Comparison of ENCODE assay signal across 8 cellular contexts in the genomic region with DNA sequence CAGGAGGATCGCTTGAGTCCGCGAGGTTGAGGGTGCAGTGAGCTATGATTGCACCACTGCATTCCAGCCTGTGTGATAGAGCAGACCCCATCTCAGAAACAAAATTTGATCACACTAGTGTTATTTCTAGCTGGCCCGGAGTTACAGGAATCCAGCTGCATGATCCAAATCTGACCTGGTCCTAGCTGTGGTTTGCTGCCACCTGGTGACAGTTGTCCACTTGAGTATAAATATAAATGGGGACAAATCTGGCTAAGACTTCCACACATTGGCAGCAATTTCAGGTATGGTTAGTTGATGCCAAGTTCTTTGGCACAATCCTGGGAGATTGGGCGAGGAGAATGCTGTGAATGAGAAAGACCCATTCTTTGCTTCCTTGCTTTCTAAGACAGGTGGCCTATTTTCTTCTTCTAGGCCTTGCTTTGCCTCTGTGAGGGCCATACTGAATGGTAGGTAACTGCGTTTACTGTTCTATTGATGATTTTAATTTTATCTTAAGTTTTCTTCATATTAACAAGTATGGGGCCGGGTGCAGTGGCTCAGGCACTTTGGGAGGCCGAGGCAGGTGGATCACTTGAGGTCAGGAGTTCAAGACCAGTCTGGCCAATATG. TPM values are rescaled to one million over a fixed set of nuclear protein-coding genes. Genes with fewer than 3 reads are reported as not detected.
DNase-seq lines count a peak whose midpoint lies in the region; ATAC-seq and TF ChIP-seq lines count a peak whose summit lies in the region.

No MANE protein-coding gene starts in this region.

- DNase-seq in NCI-H748 (lab: John Stamatoyannopoulos, UW; ENCODE audit: unreplicated experiment): peak; percentile 41
- DNase-seq in NCI-H748 treated with DMSO at 0.1 percent for 48 hours (lab: John Stamatoyannopoulos, UW): no peak
- peak; percentile 17 for DNase-seq in NCI-H526 treated with DMSO at 0.1 percent for 48 hours (lab: John Stamatoyannopoulos, UW)
- DNase-seq in activated T-cell treated with anti-CD3 and anti-CD28 coated beads, Interleukin-2, amount 50 U/mL, for 48 hours: peak; percentile 42 to 47
- peak; percentile 63 for DNase-seq in fibroblast of peridontal ligament (ENCODE audit: extremely low read depth)
- peak; percentile 44 for DNase-seq in natural killer cell
- peak; percentile 82 for DNase-seq in testis
- DNase-seq in activated T-helper 2 cell treated with anti-CD3 and anti-CD28 coated beads, Interferon-gamma antibody, Interleukin-2, Interleukin-4, amounts not matched to agents 10 μg/mL and 5 μg/mL and 100 μg/mL, durations not matched to agents 14 hours and 24 hours and 36 hours (ENCODE audit: low spot score): no peak

- TF ChIP-seq CTCF in natural killer cell (IDR thresholded peaks at IDR 0.05): peak; percentile 52
- peak; percentile 39 to 63 (median 41) for TF ChIP-seq CTCF in testis (IDR thresholded peaks at IDR 0.05)

- H3K4me3 Mint-ChIP-seq in natural killer cell: no peak overlapping the region
- no peak overlapping the region for H3K4me3 Mint-ChIP-seq in activated T-helper 2 cell treated with anti-CD3 and anti-CD28 coated beads, Interferon-gamma antibody, Interleukin-2, Interleukin-4, amounts not matched to agents 10 μg/mL and 5 μg/mL and 100 μg/mL, durations not matched to agents 14 hours and 24 hours and 36 hours (ENCODE audit: low read depth)

- H3K36me3 ChIP-seq in testis (ENCODE audit: low read depth, missing control alignments): no peaks in the 10 kb centered on the region

- ATAC-seq in natural killer cell: peak; percentile 69 to 85 (median 72)

- no peak overlapping the region for H3K27ac Mint-ChIP-seq in natural killer cell
- no peak overlapping the region for H3K27ac Mint-ChIP-seq in activated T-helper 2 cell treated with anti-CD3 and anti-CD28 coated beads, Interferon-gamma antibody, Interleukin-2, Interleukin-4, amounts not matched to agents 10 μg/mL and 5 μg/mL and 100 μg/mL, durations not matched to agents 14 hours and 24 hours and 36 hours

- peaks cover 35 to 42% of the 10 kb centered on the region in 2 donors for H3K4me1 Mint-ChIP-seq in natural killer cell
- peaks cover 12% of the 10 kb centered on the region for H3K4me1 Mint-ChIP-seq in activated T-helper 2 cell treated with anti-CD3 and anti-CD28 coated beads, Interferon-gamma antibody, Interleukin-2, Interleukin-4, amounts not matched to agents 10 μg/mL and 5 μg/mL and 100 μg/mL, durations not matched to agents 14 hours and 24 hours and 36 hours (ENCODE audit: low read depth)

- H3K27ac ChIP-seq in testis: peak overlapping the region in 1 of 2 donors; percentile 39

- H3K4me1 ChIP-seq in testis: peaks cover 47% of the 10 kb centered on the region

- H3K9me3 ChIP-seq in testis: no peaks in the 10 kb centered on the region

- intact Hi-C loops in natural killer cell (cut with micrococcal nuclease) (loop anchor here (1.0 kb wide), 1 partner anchor 39 kb away; no protein-coding TSS in a partner anchor), testis (cut with DNase I; ENCODE audit: low total_unique reads) (no loop called here)
- intact Hi-C loops in activated T-helper 2 cell treated with anti-CD3 and anti-CD28 coated beads, Interferon-gamma antibody, Interleukin-2, Interleukin-4, amounts not matched to agents 10 μg/mL and 5 μg/mL and 100 μg/mL, durations not matched to agents 14 hours and 24 hours and 36 hours (cut with micrococcal nuclease): loop anchor here (1.0 to 10.0 kb wide), 2 partner anchors 39 to 68 kb away; no protein-coding TSS in a partner anchor

- no peaks in the 10 kb centered on the region for H3K9me3 Mint-ChIP-seq in natural killer cell
- no peaks in the 10 kb centered on the region for H3K9me3 Mint-ChIP-seq in activated T-helper 2 cell treated with anti-CD3 and anti-CD28 coated beads, Interferon-gamma antibody, Interleukin-2, Interleukin-4, amounts not matched to agents 10 μg/mL and 5 μg/mL and 100 μg/mL, durations not matched to agents 14 hours and 24 hours and 36 hours

- H3K27me3 ChIP-seq in testis: no peaks in the 10 kb centered on the region

- H3K4me3 ChIP-seq in testis: no peak overlapping the region

- no peaks in the 10 kb centered on the region for H3K27me3 Mint-ChIP-seq in natural killer cell (ENCODE audit: low read depth in 2 of 2)
- H3K27me3 Mint-ChIP-seq in activated T-helper 2 cell treated with anti-CD3 and anti-CD28 coated beads, Interferon-gamma antibody, Interleukin-2, Interleukin-4, amounts not matched to agents 10 μg/mL and 5 μg/mL and 100 μg/mL, durations not matched to agents 14 hours and 24 hours and 36 hours (ENCODE audit: low read depth): no peaks in the 10 kb centered on the region

- 70 to 78% methylated on average over 8 of the region's 8 CpGs for WGBS in testis, 2 donors

- TF ChIP-seq POLR2A in testis (IDR thresholded peaks at IDR 0.05): no peak

- no peaks in the 10 kb centered on the region for H3K36me3 Mint-ChIP-seq in natural killer cell
- H3K36me3 Mint-ChIP-seq in activated T-helper 2 cell treated with anti-CD3 and anti-CD28 coated beads, Interferon-gamma antibody, Interleukin-2, Interleukin-4, amounts not matched to agents 10 μg/mL and 5 μg/mL and 100 μg/mL, durations not matched to agents 14 hours and 24 hours and 36 hours (ENCODE audit: low read depth): peaks cover 14% of the 10 kb centered on the region

RNA-seq across cellular contexts. Expression of a gene that starts 35.4 kb away (rescaled TPM):
- total RNA-seq in natural killer cell (10 to 100 TPM; 31.2 to 36.0 (median 31.9) TPM), testis (10 to 100 TPM; 50.2 to 72.6 TPM)
- 85.7 TPM for polyA plus RNA-seq in testis (ENCODE audit: insufficient read depth, low read depth, low replicate concordance)
- 43.1 and 44.1 TPM in 2 replicates for total RNA-seq in activated T-helper 2 cell treated with anti-CD3 and anti-CD28 coated beads, Interferon-gamma antibody, Interleukin-2, Interleukin-4, amounts not matched to agents 10 μg/mL and 5 μg/mL and 100 μg/mL, durations not matched to agents 14 hours and 24 hours and 36 hours

RNA-seq across cellular contexts. Expression of a gene that starts 57.0 kb away (rescaled TPM):
- 1 to 10 TPM in 1 of 3 donors, not detected in 2; 3.4 TPM for total RNA-seq in natural killer cell
- total RNA-seq in testis: 1 to 10 TPM in 1 of 2 donors, under 1 TPM in 1; 0.68 to 3.3 TPM
- polyA plus RNA-seq in testis (ENCODE audit: insufficient read depth, low read depth, low replicate concordance): 6.5 TPM
- total RNA-seq in activated T-helper 2 cell treated with anti-CD3 and anti-CD28 coated beads, Interferon-gamma antibody, Interleukin-2, Interleukin-4, amounts not matched to agents 10 μg/mL and 5 μg/mL and 100 μg/mL, durations not matched to agents 14 hours and 24 hours and 36 hours: not detected in 2 replicates

Comparison
In these comparisons a context has a peak if more than half of its experiments do, and no peak if none do; other contexts are left out.
1. DNase-seq: peak in NCI-H748 (single experiment), NCI-H526 treated with DMSO at 0.1 percent for 48 hours (single experiment), activated T-cell treated with anti-CD3 and anti-CD28 coated beads, Interleukin-2, amount 50 U/mL, for 48 hours (2 of 2), fibroblast of peridontal ligament (single experiment), natural killer cell (single experiment) and testis (single experiment); none in NCI-H748 treated with DMSO at 0.1 percent for 48 hours (single experiment) and activated T-helper 2 cell treated with anti-CD3 and anti-CD28 coated beads, Interferon-gamma antibody, Interleukin-2, Interleukin-4, amounts not matched to agents 10 μg/mL and 5 μg/mL and 100 μg/mL, durations not matched to agents 14 hours and 24 hours and 36 hours (single experiment).